19 cellular contexts compared by ENCODE assay signal in the genomic region with DNA sequence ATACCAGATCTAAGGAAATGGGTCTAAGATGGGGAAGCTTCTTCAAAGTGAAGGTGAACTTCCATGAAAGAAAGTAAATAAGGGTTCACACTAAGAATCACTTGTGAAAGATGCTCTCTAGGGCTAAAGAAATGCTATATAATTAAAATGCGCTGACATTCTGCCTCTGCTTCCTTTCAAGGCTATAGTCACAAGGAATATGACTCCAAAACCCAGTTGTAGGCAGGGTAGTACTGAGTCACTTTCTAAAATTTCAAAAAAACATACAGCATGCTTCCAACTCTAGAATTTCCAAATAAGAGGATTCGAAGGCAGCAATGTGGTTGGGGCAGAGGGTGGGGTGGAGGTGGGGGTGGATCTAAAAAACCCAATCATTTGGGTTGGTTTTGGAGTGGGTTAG.
DNase-seq lines count a peak whose midpoint lies in the region; ATAC-seq and TF ChIP-seq lines count a peak whose summit lies in the region.
"Had no signal": no experiment of that assay in that cellular context is flagged by ENCODE, and none has a peak within 500 bp of the region (broad histone marks: within the 10 kb centered on the region; RNA-seq: fewer than 3 reads in every experiment).

No MANE protein-coding gene starts in this region.

- intact Hi-C loops in activated CD4-positive, alpha-beta T cell treated with anti-CD3 and anti-CD28 coated beads for 36 hours (cut with DNase I, micrococcal nuclease), result no loop called here
- intact Hi-C loops in activated T-helper 1 cell treated with anti-CD3 and anti-CD28 coated beads, Interleukin-12 subunit alpha, Interleukin-12 subunit beta, Interleukin-2, Interleukin-4 antibody, amounts not matched to agents 30 ng/mL and 10 ng/mL and 1 ng/mL, durations not matched to agents 14 hours and 24 hours and 36 hours (cut with micrococcal nuclease), result loop anchor here (5.0 kb wide), 1 partner anchor 296 kb away; no protein-coding TSS in a partner anchor
- intact Hi-C loops in sigmoid colon (cut with DNase I), result no loop called here

- whole genome bisulfite sequencing in sigmoid colon, 2 donors, result 95 to 96% methylated on average over 2 of the region's 2 CpGs

- no peak for TF ChIP-seq CTCF in sigmoid colon (IDR thresholded peaks at IDR 0.05)

- peaks cover 0 to 17% (median 9%) of the 10 kb centered on the region in 4 donors for H3K4me1 ChIP-seq in sigmoid colon

- peak overlapping the region; percentile 28 for H3K27ac Mint-ChIP-seq in activated CD4-positive, alpha-beta T cell treated with anti-CD3 and anti-CD28 coated beads for 36 hours
- H3K27ac Mint-ChIP-seq in activated T-helper 1 cell treated with anti-CD3 and anti-CD28 coated beads, Interleukin-12 subunit alpha, Interleukin-12 subunit beta, Interleukin-2, Interleukin-4 antibody, amounts not matched to agents 30 ng/mL and 10 ng/mL and 1 ng/mL, durations not matched to agents 14 hours and 24 hours and 36 hours, result peak overlapping the region; percentile 42

- no peak overlapping the region for H3K27ac ChIP-seq in sigmoid colon
- H3K27ac ChIP-seq: 22Rv1, C4-2B, HL-60 had no signal

- H3K4me3 Mint-ChIP-seq in activated CD4-positive, alpha-beta T cell treated with anti-CD3 and anti-CD28 coated beads for 36 hours, result no peak overlapping the region
- H3K4me3 Mint-ChIP-seq in activated T-helper 1 cell treated with anti-CD3 and anti-CD28 coated beads, Interleukin-12 subunit alpha, Interleukin-12 subunit beta, Interleukin-2, Interleukin-4 antibody, amounts not matched to agents 30 ng/mL and 10 ng/mL and 1 ng/mL, durations not matched to agents 14 hours and 24 hours and 36 hours, result no peak overlapping the region

- H3K36me3 ChIP-seq in sigmoid colon, result no peaks in the 10 kb centered on the region
- H3K36me3 ChIP-seq: MG63 had no signal

- CTCF ChIA-PET in activated CD4-positive, alpha-beta T cell treated with anti-CD3 and anti-CD28 coated beads for 36 hours (lab: Charles Lee), result interaction anchor here (0.9 kb wide), 1 partner anchor 8 kb away, joined by 3 read pairs; no protein-coding TSS in a partner anchor

- no peaks in the 10 kb centered on the region for H3K9me3 ChIP-seq in sigmoid colon
- H3K9me3 ChIP-seq: MG63 had no signal

- H3K9me3 Mint-ChIP-seq in activated CD4-positive, alpha-beta T cell treated with anti-CD3 and anti-CD28 coated beads for 36 hours (ENCODE audit: low read depth), result no peaks in the 10 kb centered on the region
- no peaks in the 10 kb centered on the region for H3K9me3 Mint-ChIP-seq in activated T-helper 1 cell treated with anti-CD3 and anti-CD28 coated beads, Interleukin-12 subunit alpha, Interleukin-12 subunit beta, Interleukin-2, Interleukin-4 antibody, amounts not matched to agents 30 ng/mL and 10 ng/mL and 1 ng/mL, durations not matched to agents 14 hours and 24 hours and 36 hours

- no peaks in the 10 kb centered on the region for H3K27me3 ChIP-seq in sigmoid colon
- H3K27me3 ChIP-seq: MG63 had no signal

- no peak for TF ChIP-seq POLR2A in sigmoid colon (IDR thresholded peaks at IDR 0.05)

- no peak for DNase-seq in activated CD4-positive, alpha-beta T cell treated with anti-CD3 and anti-CD28 coated beads for 36 hours
- DNase-seq in activated CD4-positive, alpha-beta T cell treated with anti-CD3 and anti-CD28 coated beads, Interleukin-2, amount 50 U/mL, for 4 hours, result no peak
- DNase-seq in activated T-helper 1 cell treated with anti-CD3 and anti-CD28 coated beads, Interleukin-12 subunit alpha, Interleukin-12 subunit beta, Interleukin-2, Interleukin-4 antibody, amounts not matched to agents 30 ng/mL and 10 ng/mL and 1 ng/mL, durations not matched to agents 14 hours and 24 hours and 36 hours (ENCODE audit: low spot score), result no peak
- DNase-seq in fibroblast of peridontal ligament (ENCODE audit: extremely low read depth) (peak; percentile 74), stromal cell of bone marrow (ENCODE audit: low read depth) (peak; percentile 54), NCI-H2107 treated with DMSO at 0.1 percent for 48 hours (lab: John Stamatoyannopoulos, UW; ENCODE audit: unreplicated experiment) (no peak), sigmoid colon (no peak)
- DNase-seq: NCI-H1105, NCI-H187, NCI-H446 treated with DMSO at 0.1 percent for 48 hours, NCI-H82 had no signal

- H3K36me3 Mint-ChIP-seq in activated CD4-positive, alpha-beta T cell treated with anti-CD3 and anti-CD28 coated beads for 36 hours (ENCODE audit: low read depth), result no peaks in the 10 kb centered on the region
- peaks cover 2% of the 10 kb centered on the region for H3K36me3 Mint-ChIP-seq in activated T-helper 1 cell treated with anti-CD3 and anti-CD28 coated beads, Interleukin-12 subunit alpha, Interleukin-12 subunit beta, Interleukin-2, Interleukin-4 antibody, amounts not matched to agents 30 ng/mL and 10 ng/mL and 1 ng/mL, durations not matched to agents 14 hours and 24 hours and 36 hours (ENCODE audit: low read depth)

- no peak overlapping the region for H3K4me3 ChIP-seq in sigmoid colon
- H3K4me3 ChIP-seq: K562, MG63 had no signal

- ATAC-seq in activated CD4-positive, alpha-beta T cell treated with anti-CD3 and anti-CD28 coated beads for 36 hours, result no peak
- no peak for ATAC-seq in GM19467 (IDR thresholded peaks at IDR 0.05; ENCODE audit: unreplicated experiment)
- ATAC-seq: K562, Panc1, Right ventricle myocardium inferior had no signal

- POLR2A ChIA-PET in activated CD4-positive, alpha-beta T cell treated with anti-CD3 and anti-CD28 coated beads for 36 hours (lab: Charles Lee), result interaction anchor here (0.8 kb wide), 1 partner anchor 1130 kb away, joined by 3 read pairs; no protein-coding TSS in a partner anchor

- TF ChIP-seq EP300 in sigmoid colon (IDR thresholded peaks at IDR 0.05), result no peak

- peaks cover 32% of the 10 kb centered on the region for H3K4me1 Mint-ChIP-seq in activated CD4-positive, alpha-beta T cell treated with anti-CD3 and anti-CD28 coated beads for 36 hours
- peaks cover 36% of the 10 kb centered on the region for H3K4me1 Mint-ChIP-seq in activated T-helper 1 cell treated with anti-CD3 and anti-CD28 coated beads, Interleukin-12 subunit alpha, Interleukin-12 subunit beta, Interleukin-2, Interleukin-4 antibody, amounts not matched to agents 30 ng/mL and 10 ng/mL and 1 ng/mL, durations not matched to agents 14 hours and 24 hours and 36 hours (ENCODE audit: low read depth)

- no peaks in the 10 kb centered on the region for H3K27me3 Mint-ChIP-seq in activated CD4-positive, alpha-beta T cell treated with anti-CD3 and anti-CD28 coated beads for 36 hours
- no peaks in the 10 kb centered on the region for H3K27me3 Mint-ChIP-seq in activated T-helper 1 cell treated with anti-CD3 and anti-CD28 coated beads, Interleukin-12 subunit alpha, Interleukin-12 subunit beta, Interleukin-2, Interleukin-4 antibody, amounts not matched to agents 30 ng/mL and 10 ng/mL and 1 ng/mL, durations not matched to agents 14 hours and 24 hours and 36 hours (ENCODE audit: insufficient read depth)

Comparison
In these comparisons a context has a peak if more than half of its experiments do, and no peak if none do; other contexts are left out.
1. DNase-seq: peak in fibroblast of peridontal ligament (single experiment) and stromal cell of bone marrow (single experiment); none in activated CD4-positive, alpha-beta T cell treated with anti-CD3 and anti-CD28 coated beads for 36 hours (single experiment), activated CD4-positive, alpha-beta T cell treated with anti-CD3 and anti-CD28 coated beads, Interleukin-2, amount 50 U/mL, for 4 hours (0 of 2), activated T-helper 1 cell treated with anti-CD3 and anti-CD28 coated beads, Interleukin-12 subunit alpha, Interleukin-12 subunit beta, Interleukin-2, Interleukin-4 antibody, amounts not matched to agents 30 ng/mL and 10 ng/mL and 1 ng/mL, durations not matched to agents 14 hours and 24 hours and 36 hours (single experiment), NCI-H2107 treated with DMSO at 0.1 percent for 48 hours (single experiment) and sigmoid colon (single experiment).